Comparison of ENCODE assay signal across 8 cellular contexts in the genomic region with DNA sequence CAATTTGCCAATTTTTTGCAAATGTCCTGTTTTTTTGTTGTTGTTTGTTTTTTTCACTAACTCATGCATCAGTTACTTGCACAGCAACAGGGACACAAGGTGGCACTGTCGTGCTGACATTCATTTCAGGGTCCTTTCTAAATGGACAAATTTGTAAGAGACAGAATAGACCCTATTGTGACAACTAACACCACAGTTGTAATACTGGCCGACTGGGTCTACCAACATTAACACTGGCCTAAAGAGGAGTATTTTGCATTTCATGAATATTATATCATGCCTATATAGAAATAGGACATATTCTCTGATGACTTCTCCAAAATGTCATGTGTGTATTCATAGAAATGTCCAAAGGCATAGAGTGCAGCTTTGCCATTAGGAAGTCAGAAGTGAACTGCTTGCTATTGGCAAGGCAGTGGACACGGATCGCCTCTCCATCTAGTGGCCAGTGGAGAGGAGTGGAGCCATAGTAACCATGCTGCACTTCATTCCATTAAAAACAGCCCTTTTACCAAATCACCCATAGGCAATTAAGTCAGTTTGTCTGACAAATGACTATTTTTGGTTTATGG. TPM values are rescaled to one million over a fixed set of nuclear protein-coding genes. Genes with fewer than 3 reads are reported as not detected.
DNase-seq lines count a peak whose midpoint lies in the region; ATAC-seq and TF ChIP-seq lines count a peak whose summit lies in the region.

No MANE protein-coding gene starts in this region.

- no peaks in the 10 kb centered on the region for H3K9me3 ChIP-seq in CD4-positive, alpha-beta memory T cell (ENCODE audit: control insufficient read depth in 1 of 2, low read length in 2 of 2)
- no peaks in the 10 kb centered on the region for H3K9me3 ChIP-seq in NT2/D1 (ENCODE audit: insufficient read depth, low read length)

- peak; percentile 76 for ATAC-seq in GM19324 (IDR thresholded peaks at IDR 0.05; ENCODE audit: low FRiP score, unreplicated experiment)

- H3K27me3 Mint-ChIP-seq in CD4-positive, alpha-beta memory T cell = no peaks in the 10 kb centered on the region
- H3K27me3 Mint-ChIP-seq in type B pancreatic cell = no peaks in the 10 kb centered on the region

- H3K4me1 Mint-ChIP-seq in CD4-positive, alpha-beta memory T cell = peaks cover 12 to 20% (median 16%) of the 10 kb centered on the region in 4 donors
- peaks cover 9% of the 10 kb centered on the region for H3K4me1 Mint-ChIP-seq in type B pancreatic cell (ENCODE audit: unreplicated experiment)

- intact Hi-C loops in CD4-positive, alpha-beta memory T cell (cut with micrococcal nuclease) = loop anchor here (1.0 to 5.0 kb wide), 6 partner anchors 54 to 1040 kb away; a partner anchor contains a TSS

- H3K27ac ChIP-seq in CD4-positive, alpha-beta memory T cell (ENCODE audit: low read depth, low read length) = no peak overlapping the region

- peak; percentile 43 to 62 (median 48) for DNase-seq in CD4-positive, alpha-beta memory T cell
- DNase-seq in HK-2 (ENCODE audit: unreplicated experiment) = peak; percentile 42
- peak; percentile 16 for DNase-seq in NT2/D1 (ENCODE audit: low read depth, low spot score)
- peak; percentile 10 to 14 for DNase-seq in activated T-helper 1 cell treated with anti-CD3 and anti-CD28 coated beads, Interleukin-2, amount 50 U/mL, for 16 hours (ENCODE audit: low read depth in 1 of 2, low spot score in 1 of 2)
- DNase-seq in fibroblast of pulmonary artery (ENCODE audit: low read depth) = peak; percentile 79
- DNase-seq in nucleus accumbens (lab: John Stamatoyannopoulos, UW) = peak in 50 of 56 donors; percentile 2 to 84 (median 56)
- DNase-seq in type B pancreatic cell (ENCODE audit: extremely low spot score, unreplicated experiment) = no peak

- H3K4me1 ChIP-seq in CD4-positive, alpha-beta memory T cell (ENCODE audit: insufficient read depth, low read length) = peaks cover 4% of the 10 kb centered on the region
- H3K4me1 ChIP-seq in NT2/D1 (ENCODE audit: insufficient read depth, insufficient read length) = no peaks in the 10 kb centered on the region

- H3K4me3 ChIP-seq in CD4-positive, alpha-beta memory T cell (ENCODE audit: low read length in 2 of 2) = no peak overlapping the region
- H3K4me3 ChIP-seq in NT2/D1 (ENCODE audit: insufficient read length, low read depth) = no peak overlapping the region
- no peak overlapping the region for H3K4me3 ChIP-seq in fibroblast of pulmonary artery (replicated peaks; ENCODE audit: low read depth, low read length)

- H3K36me3 ChIP-seq in CD4-positive, alpha-beta memory T cell (ENCODE audit: insufficient read depth, low read length) = no peaks in the 10 kb centered on the region
- H3K36me3 ChIP-seq in NT2/D1 (ENCODE audit: insufficient read depth, insufficient read length, low read length) = no peaks in the 10 kb centered on the region

- no peak overlapping the region for H3K27ac Mint-ChIP-seq in CD4-positive, alpha-beta memory T cell
- no peak overlapping the region for H3K27ac Mint-ChIP-seq in type B pancreatic cell

- POLR2A ChIA-PET in CD4-positive, alpha-beta memory T cell (lab: Charles Lee; ENCODE audit: partially characterized antibody) = interaction anchor here (2.6 to 3.9 kb wide), 2 partner anchors 55 to 72 kb away, joined by 11 to 21 read pairs; a partner anchor contains a TSS

- no peaks in the 10 kb centered on the region for H3K27me3 ChIP-seq in CD4-positive, alpha-beta memory T cell (ENCODE audit: insufficient read depth, low read length)
- H3K27me3 ChIP-seq in NT2/D1 (ENCODE audit: insufficient read depth, insufficient read length) = no peaks in the 10 kb centered on the region

- H3K9ac ChIP-seq in NT2/D1 (ENCODE audit: insufficient read length, low read depth) = no peak overlapping the region

- no peaks in the 10 kb centered on the region for H3K36me3 Mint-ChIP-seq in CD4-positive, alpha-beta memory T cell
- no peaks in the 10 kb centered on the region for H3K36me3 Mint-ChIP-seq in type B pancreatic cell

- TF ChIP-seq CTCF in fibroblast of pulmonary artery (IDR thresholded peaks at IDR 0.05; ENCODE audit: low read length, missing control alignments) (peak; percentile 92), type B pancreatic cell (conservative IDR thresholded peaks at IDR 0.05) (peak; percentile 86)

- H3K9me3 Mint-ChIP-seq in CD4-positive, alpha-beta memory T cell = no peaks in the 10 kb centered on the region
- no peaks in the 10 kb centered on the region for H3K9me3 Mint-ChIP-seq in type B pancreatic cell

- CTCF ChIA-PET in CD4-positive, alpha-beta memory T cell (lab: Charles Lee; ENCODE audit: partially characterized antibody) = interaction anchor here (0.7 to 9.3 kb wide), 27 partner anchors 8 to 725 kb away, joined by 3 to 197 read pairs (median 4); a partner anchor contains a TSS

- no peak overlapping the region for H3K4me3 Mint-ChIP-seq in CD4-positive, alpha-beta memory T cell
- H3K4me3 Mint-ChIP-seq in type B pancreatic cell = no peak overlapping the region

RNA-seq across cellular contexts. Expression of a gene that starts 54.8 kb away (rescaled TPM):
- 10 to 100 TPM; 52.4 to 58.4 TPM for total RNA-seq in CD4-positive, alpha-beta memory T cell
- polyA plus RNA-seq in CD4-positive, alpha-beta memory T cell = 10 to 100 TPM; 21.9 to 30.5 TPM
- 7.6 and 14.4 TPM in 2 replicates for total RNA-seq in type B pancreatic cell (ENCODE audit: low replicate concordance)
